In the genomic region with DNA sequence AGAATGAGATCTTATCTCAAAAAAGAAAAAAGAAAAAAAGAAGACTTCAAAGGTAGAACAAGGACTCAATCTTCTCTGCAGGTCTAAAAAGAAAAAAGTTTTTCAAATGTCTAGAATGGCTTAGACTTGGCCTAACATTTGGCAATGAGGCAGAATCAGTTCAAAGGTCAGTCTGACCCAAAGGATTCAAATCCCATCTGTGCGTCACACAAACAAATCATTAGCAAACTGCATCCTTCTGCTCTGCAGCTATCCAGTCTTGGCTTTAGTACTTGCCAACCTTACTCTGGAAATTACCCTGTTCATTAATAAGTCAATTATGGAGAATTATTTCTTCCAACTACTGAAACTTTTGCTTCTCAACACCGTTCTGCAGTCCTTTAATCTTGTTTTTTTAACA, we compare ENCODE assay signal across 14 cellular contexts. TPM values are rescaled to one million over a fixed set of nuclear protein-coding genes. Genes with fewer than 3 reads are reported as not detected.
DNase-seq lines count a peak whose midpoint lies in the region; TF ChIP-seq lines count a peak whose summit lies in the region.
"Had no signal": no experiment of that assay in that cellular context is flagged by ENCODE, and none has a peak within 500 bp of the region (broad histone marks: within the 10 kb centered on the region; RNA-seq: fewer than 3 reads in every experiment).

No MANE protein-coding gene starts in this region.

- DNase-seq in activated naive CD4-positive, alpha-beta T cell treated with Interleukin-2 at 50 U/mL for 16 hours = no peak
- DNase-seq in coronary artery (ENCODE audit: low spot score) (no peak), medulla oblongata (ENCODE audit: extremely low spot score) (peak; percentile 49), tibial nerve (ENCODE audit: low spot score in 2 of 2) (peak in 1 of 2 donors; percentile 36), NCI-H2107 treated with DMSO at 0.1 percent for 48 hours (lab: John Stamatoyannopoulos, UW; ENCODE audit: unreplicated experiment) (no peak), progenitor cell of endocrine pancreas (ENCODE audit: low spot score, unreplicated experiment) (no peak)
- no peak for DNase-seq in activated CD4-positive, CD25-positive, alpha-beta regulatory T cell treated with anti-CD3 and anti-CD28 coated beads, Interleukin-2, amount 50 U/mL, for 72 hours
- DNase-seq: activated CD4-positive, alpha-beta T cell treated with anti-CD3 and anti-CD28 coated beads for 36 hours; activated naive CD4-positive, alpha-beta T cell treated with anti-CD3 and anti-CD28 coated beads for 36 hours; H9; MV-4-11; NCI-H774; SK-N-SH had no signal

- no peaks in the 10 kb centered on the region for H3K27me3 Mint-ChIP-seq in activated naive CD4-positive, alpha-beta T cell treated with anti-CD3 and anti-CD28 coated beads, Interleukin-2, amount 50 U/mL, for 24 hours
- H3K27me3 Mint-ChIP-seq in progenitor cell of endocrine pancreas = no peaks in the 10 kb centered on the region
- H3K27me3 Mint-ChIP-seq: activated CD4-positive, alpha-beta T cell treated with anti-CD3 and anti-CD28 coated beads for 36 hours had no signal

- no peaks in the 10 kb centered on the region for H3K27me3 ChIP-seq in tibial nerve

- TF ChIP-seq CTCF in coronary artery (IDR thresholded peaks at IDR 0.05) = no peak
- TF ChIP-seq CTCF in tibial nerve (IDR thresholded peaks at IDR 0.05) = no peak
- TF ChIP-seq CTCF in progenitor cell of endocrine pancreas (IDR thresholded peaks at IDR 0.05; ENCODE audit: unreplicated experiment) = no peak

- 38 to 55% methylated on average over 2 of the region's 2 CpGs for WGBS in tibial nerve, 2 donors

- no peaks in the 10 kb centered on the region for H3K9me3 ChIP-seq in tibial nerve
- H3K9me3 ChIP-seq: SK-N-SH had no signal

- peak in 1 of 2 donors; percentile 36 for TF ChIP-seq EP300 in tibial nerve (IDR thresholded peaks at IDR 0.05)

- H3K4me3 ChIP-seq in coronary artery = peak overlapping the region; percentile 33
- peak overlapping the region in 1 of 4 donors; percentile 11 for H3K4me3 ChIP-seq in tibial nerve

- no peaks in the 10 kb centered on the region for H3K9me3 Mint-ChIP-seq in activated naive CD4-positive, alpha-beta T cell treated with anti-CD3 and anti-CD28 coated beads, Interleukin-2, amount 50 U/mL, for 24 hours
- no peaks in the 10 kb centered on the region for H3K9me3 Mint-ChIP-seq in progenitor cell of endocrine pancreas (ENCODE audit: low read depth)
- H3K9me3 Mint-ChIP-seq: activated naive CD4-positive, alpha-beta T cell treated with anti-CD3 and anti-CD28 coated beads for 36 hours had no signal

- H3K27ac Mint-ChIP-seq in activated naive CD4-positive, alpha-beta T cell treated with anti-CD3 and anti-CD28 coated beads, Interleukin-2, amount 50 U/mL, for 24 hours = peak overlapping the region; percentile 68
- no peak overlapping the region for H3K27ac Mint-ChIP-seq in progenitor cell of endocrine pancreas
- H3K27ac Mint-ChIP-seq: activated CD4-positive, alpha-beta T cell treated with anti-CD3 and anti-CD28 coated beads for 36 hours; activated naive CD4-positive, alpha-beta T cell treated with anti-CD3 and anti-CD28 coated beads for 36 hours; H9 had no signal

- peaks cover 14% of the 10 kb centered on the region for H3K36me3 Mint-ChIP-seq in activated naive CD4-positive, alpha-beta T cell treated with anti-CD3 and anti-CD28 coated beads, Interleukin-2, amount 50 U/mL, for 24 hours
- peaks cover 12% of the 10 kb centered on the region for H3K36me3 Mint-ChIP-seq in progenitor cell of endocrine pancreas (ENCODE audit: insufficient read depth)

- H3K4me1 ChIP-seq in tibial nerve = peaks cover 0 to 59% (median 6%) of the 10 kb centered on the region in 4 donors

- H3K27ac ChIP-seq in coronary artery (peak overlapping the region in 1 of 2 donors; percentile 60), tibial nerve (peak overlapping the region in 3 of 4 donors; percentile 60 to 95 (median 90))

- peaks cover 58% of the 10 kb centered on the region for H3K4me1 Mint-ChIP-seq in activated naive CD4-positive, alpha-beta T cell treated with anti-CD3 and anti-CD28 coated beads, Interleukin-2, amount 50 U/mL, for 24 hours
- H3K4me1 Mint-ChIP-seq in progenitor cell of endocrine pancreas (ENCODE audit: low read depth) = peaks cover 19% of the 10 kb centered on the region

- no peak for TF ChIP-seq POLR2A in tibial nerve (IDR thresholded peaks at IDR 0.05)

- peak overlapping the region; percentile 66 for H3K4me3 Mint-ChIP-seq in activated naive CD4-positive, alpha-beta T cell treated with anti-CD3 and anti-CD28 coated beads, Interleukin-2, amount 50 U/mL, for 24 hours
- H3K4me3 Mint-ChIP-seq in progenitor cell of endocrine pancreas (ENCODE audit: low read depth) = no peak overlapping the region
- H3K4me3 Mint-ChIP-seq: activated CD4-positive, alpha-beta T cell treated with anti-CD3 and anti-CD28 coated beads for 36 hours; activated naive CD4-positive, alpha-beta T cell treated with anti-CD3 and anti-CD28 coated beads for 36 hours; H9 had no signal

- H3K36me3 ChIP-seq in tibial nerve = no peaks in the 10 kb centered on the region

RNA-seq across cellular contexts. Expression of a gene that starts 3.1 kb away (rescaled TPM):
- 10 to 100 TPM; 25.7 to 66.0 (median 38.7) TPM for total RNA-seq in tibial nerve
- total RNA-seq in progenitor cell of endocrine pancreas = 30.5 and 33.8 TPM in 2 replicates
